ENCODE assay signal across 1 cellular context in genomic region chr15:26295331-26295730, GRCh38.
TF ChIP-seq lines count a peak whose summit lies in the region.

No MANE protein-coding gene starts in this region.

TF ChIP-seq in GM23338, 12 proteins besides CTCF, POLR2A, EP300 and RAD21 (continued from another document):
- no peak for TF ChIP-seq ZNF462 (CRISPR knock-in tag; IDR thresholded peaks at IDR 0.05)
- TF ChIP-seq, protein P1, sequence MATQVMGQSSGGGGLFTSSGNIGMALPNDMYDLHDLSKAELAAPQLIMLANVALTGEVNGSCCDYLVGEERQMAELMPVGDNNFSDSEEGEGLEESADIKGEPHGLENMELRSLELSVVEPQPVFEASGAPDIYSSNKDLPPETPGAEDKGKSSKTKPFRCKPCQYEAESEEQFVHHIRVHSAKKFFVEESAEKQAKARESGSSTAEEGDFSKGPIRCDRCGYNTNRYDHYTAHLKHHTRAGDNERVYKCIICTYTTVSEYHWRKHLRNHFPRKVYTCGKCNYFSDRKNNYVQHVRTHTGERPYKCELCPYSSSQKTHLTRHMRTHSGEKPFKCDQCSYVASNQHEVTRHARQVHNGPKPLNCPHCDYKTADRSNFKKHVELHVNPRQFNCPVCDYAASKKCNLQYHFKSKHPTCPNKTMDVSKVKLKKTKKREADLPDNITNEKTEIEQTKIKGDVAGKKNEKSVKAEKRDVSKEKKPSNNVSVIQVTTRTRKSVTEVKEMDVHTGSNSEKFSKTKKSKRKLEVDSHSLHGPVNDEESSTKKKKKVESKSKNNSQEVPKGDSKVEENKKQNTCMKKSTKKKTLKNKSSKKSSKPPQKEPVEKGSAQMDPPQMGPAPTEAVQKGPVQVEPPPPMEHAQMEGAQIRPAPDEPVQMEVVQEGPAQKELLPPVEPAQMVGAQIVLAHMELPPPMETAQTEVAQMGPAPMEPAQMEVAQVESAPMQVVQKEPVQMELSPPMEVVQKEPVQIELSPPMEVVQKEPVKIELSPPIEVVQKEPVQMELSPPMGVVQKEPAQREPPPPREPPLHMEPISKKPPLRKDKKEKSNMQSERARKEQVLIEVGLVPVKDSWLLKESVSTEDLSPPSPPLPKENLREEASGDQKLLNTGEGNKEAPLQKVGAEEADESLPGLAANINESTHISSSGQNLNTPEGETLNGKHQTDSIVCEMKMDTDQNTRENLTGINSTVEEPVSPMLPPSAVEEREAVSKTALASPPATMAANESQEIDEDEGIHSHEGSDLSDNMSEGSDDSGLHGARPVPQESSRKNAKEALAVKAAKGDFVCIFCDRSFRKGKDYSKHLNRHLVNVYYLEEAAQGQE (IDR thresholded peaks at IDR 0.05; ENCODE audit: unreplicated experiment): no peak
- TF ChIP-seq STAT1 (IDR thresholded peaks at IDR 0.05; ENCODE audit: unreplicated experiment): no peak
- no peak for TF ChIP-seq JUNB (IDR thresholded peaks at IDR 0.05; ENCODE audit: unreplicated experiment)
- no peak for TF ChIP-seq POLR2AphosphoS5 (IDR thresholded peaks at IDR 0.05; ENCODE audit: low read depth)
